ENCODE assay signal across 9 cellular contexts in genomic region chr17:81902023-81902652, GRCh38. TPM values are rescaled to one million over a fixed set of nuclear protein-coding genes. Genes with fewer than 3 reads are reported as not detected.
DNase-seq lines count a peak whose midpoint lies in the region; ATAC-seq, FAIRE-seq and TF ChIP-seq lines count a peak whose summit lies in the region.
"Had no signal": no experiment of that assay in that cellular context is flagged by ENCODE, and none has a peak within 500 bp of the region (broad histone marks: within the 10 kb centered on the region; RNA-seq: fewer than 3 reads in every experiment).

NPB (plus strand) TSS chr17:81902238; CDS start chr17:81902278, 40 bp downstream.

- CTCF ChIA-PET in K562 (lab: Yijun Ruan, JAX; ENCODE audit: low intra/inter-chr PET ratio): no interaction called here

- no peak for FAIRE-seq in K562 (lab: Jason Lieb, UNC)

- TF ChIP-seq EP300 in K562 (IDR thresholded peaks at IDR 0.05; ENCODE audit: low read length) (no peak), tibial nerve (IDR thresholded peaks at IDR 0.05) (no peak)

- H3K79me2 ChIP-seq in K562 (ENCODE audit: control insufficient read depth, insufficient read depth, low read length): no peaks in the 10 kb centered on the region

- H4K20me1 ChIP-seq in K562 (replicated peaks; ENCODE audit: control insufficient read depth, insufficient read depth, low read length): peaks cover 9% of the 10 kb centered on the region; the same call in 1 of the 2 replicates

- H3K27ac Mint-ChIP-seq in activated CD4-positive, alpha-beta T cell treated with anti-CD3 and anti-CD28 coated beads, Interleukin-2, amount 10 ng/mL, durations not matched to agents 24 days and 14 days: no peak within 1 kb of the TSS

- peak within 1 kb of the TSS; percentile 51 for H3K4me2 ChIP-seq in K562 (ENCODE audit: insufficient read depth, low read length)

- ATAC-seq in K562: peak; percentile 86
- peak; percentile 62 for ATAC-seq in left lobe of liver
- ATAC-seq in GM18517 (IDR thresholded peaks at IDR 0.05; ENCODE audit: unreplicated experiment): no peak
- no peak for ATAC-seq in GM19324 (IDR thresholded peaks at IDR 0.05; ENCODE audit: low FRiP score, unreplicated experiment)
- ATAC-seq in HG03139 (IDR thresholded peaks at IDR 0.05; ENCODE audit: unreplicated experiment): no peak

- H3K4me3 ChIP-seq in K562 (peak within 1 kb of the TSS; percentile 32; the same call in 1 of the 2 replicates), tibial nerve (peak within 1 kb of the TSS; percentile 15 to 51 (median 20))

- in situ Hi-C loops in K562 (cut with MboI): no loop called here

- H3K9me1 ChIP-seq in K562 (ENCODE audit: control insufficient read depth, insufficient read depth, low read length): no peaks in the 10 kb centered on the region

- intact Hi-C loops in activated CD4-positive, alpha-beta T cell treated with anti-CD3 and anti-CD28 coated beads, Interleukin-2, amount 10 ng/mL, durations not matched to agents 24 days and 14 days (cut with micrococcal nuclease): no loop called here
- intact Hi-C loops in K562 (cut with micrococcal nuclease): no loop called here

- H3K9me3 ChIP-seq in K562 (replicated peaks; ENCODE audit: control insufficient read depth, insufficient read depth, low read depth, low read length) (no peaks in the 10 kb centered on the region), tibial nerve (no peaks in the 10 kb centered on the region)

- POLR2A ChIA-PET in K562 (lab: Yijun Ruan, JAX): interaction anchor here (0.6 to 1.7 kb wide), 8 partner anchors 9 to 251 kb away, joined by 3 to 10 read pairs (median 4); partner anchors contain the start of genes ANAPC11 and PCYT2

- peaks cover 2% of the 10 kb centered on the region for H3K4me1 Mint-ChIP-seq in activated CD4-positive, alpha-beta T cell treated with anti-CD3 and anti-CD28 coated beads, Interleukin-2, amount 10 ng/mL, durations not matched to agents 24 days and 14 days

- H3K36me3 Mint-ChIP-seq in activated CD4-positive, alpha-beta T cell treated with anti-CD3 and anti-CD28 coated beads, Interleukin-2, amount 10 ng/mL, durations not matched to agents 24 days and 14 days (ENCODE audit: low read depth): peaks cover 20% of the 10 kb centered on the region

- H3K4me1 ChIP-seq in K562 (replicated peaks in 1 of 2; ENCODE audit: control insufficient read depth in 2 of 2, insufficient read depth in 2 of 2, low read length in 2 of 2) (peaks cover 10 to 84% of the 10 kb centered on the region in 2 experiments), tibial nerve (peaks cover 0 to 18% (median 9%) of the 10 kb centered on the region in 4 donors)

- peaks cover 74% of the 10 kb centered on the region; the same call in 2 of the 3 replicates for H3K36me3 ChIP-seq in K562 (ENCODE audit: control insufficient read depth, insufficient read depth, low read length)
- peaks cover 2 to 78% (median 4%) of the 10 kb centered on the region in 3 donors for H3K36me3 ChIP-seq in tibial nerve

- TF ChIP-seq POLR2A in K562 (conservative IDR thresholded peaks at IDR 0.05) (no peak), tibial nerve (IDR thresholded peaks at IDR 0.05) (no peak)

- no TSS peak for BruUV-seq in K562 (replicated peaks; lab: Mats Ljungman, UMichigan)

- peak within 1 kb of the TSS; percentile 3 for H3K4me3 Mint-ChIP-seq in activated CD4-positive, alpha-beta T cell treated with anti-CD3 and anti-CD28 coated beads, Interleukin-2, amount 10 ng/mL, durations not matched to agents 24 days and 14 days

- no peak for TF ChIP-seq CTCF in K562 (IDR thresholded peaks at IDR 0.05 in 2 of 3, conservative IDR thresholded peaks at IDR 0.05 in 1 of 3; ENCODE audit: insufficient read depth in 2 of 3, low read depth in 1 of 3, low read length in 3 of 3)
- TF ChIP-seq CTCF in tibial nerve (IDR thresholded peaks at IDR 0.05): no peak

- H2AFZ ChIP-seq in K562 (ENCODE audit: low read depth, low read length): no peak within 1 kb of the TSS

- peak within 1 kb of the TSS; percentile 27; the same call in 1 of the 3 replicates for H3K27ac ChIP-seq in K562 (ENCODE audit: extremely low read depth, low read depth, low read length)
- H3K27ac ChIP-seq in tibial nerve: peak within 1 kb of the TSS in 2 of 4 donors; percentile 17 to 72

- no peak for DNase-seq in activated CD4-positive, alpha-beta T cell treated with anti-CD3 and anti-CD28 coated beads, Interleukin-2, amount 10 ng/mL, durations not matched to agents 24 days and 14 days
- DNase-seq in activated CD4-positive, alpha-beta T cell treated with anti-CD3 and anti-CD28 coated beads for 1 hour: no peak
- peak; percentile 65 to 73 (median 68) for DNase-seq in K562 (ENCODE audit: extremely low read depth in 1 of 4, low spot score in 3 of 4)
- peak; percentile 59 for DNase-seq in left lobe of liver (ENCODE audit: low spot score)
- no peak for DNase-seq in tibial nerve (ENCODE audit: low spot score in 2 of 2)

- under 1% methylated on average over 26 of the region's 79 CpGs for WGBS in K562 (ENCODE audit: insufficient coverage, low coverage, missing lambda C conversion rate)
- 1% methylated on average over 30 of the region's 79 CpGs; no CpG with 5 or more reads in 1 of the 2 donors for WGBS in tibial nerve, 2 donors

- peak within 1 kb of the TSS in 1 of 2 experiments; percentile 89; a peak in 3 of 4 replicates for H3K9ac ChIP-seq in K562 (ENCODE audit: insufficient read depth in 1 of 2, low read depth in 2 of 2, low read length in 2 of 2)

- H3K27me3 ChIP-seq in K562 (ENCODE audit: control insufficient read depth in 2 of 2, insufficient read depth in 2 of 2, low read length in 2 of 2) (no peaks in the 10 kb centered on the region), tibial nerve (peaks cover 0 to 8% of the 10 kb centered on the region in 2 donors)

- TF ChIP-seq RAD21 in K562 (CRISPR knock-in tag; conservative IDR thresholded peaks at IDR 0.05 in 1 of 2, IDR thresholded peaks at IDR 0.05 in 1 of 2): no peak

- peaks cover 7% of the 10 kb centered on the region for H3K27me3 Mint-ChIP-seq in activated CD4-positive, alpha-beta T cell treated with anti-CD3 and anti-CD28 coated beads, Interleukin-2, amount 10 ng/mL, durations not matched to agents 24 days and 14 days

- no peaks in the 10 kb centered on the region for H3K9me3 Mint-ChIP-seq in activated CD4-positive, alpha-beta T cell treated with anti-CD3 and anti-CD28 coated beads, Interleukin-2, amount 10 ng/mL, durations not matched to agents 24 days and 14 days
- H3K9me3 Mint-ChIP-seq: IgD-negative memory B cell had no signal

TF ChIP-seq in K562, 482 proteins besides CTCF, POLR2A, EP300 and RAD21 (continues in another document):
- TF ChIP-seq ZNF445 (CRISPR knock-in tag; IDR thresholded peaks at IDR 0.05; ENCODE audit: low read depth) (no peak), ZC3H4 (CRISPR knock-in tag; IDR thresholded peaks at IDR 0.05; ENCODE audit: borderline replicate concordance) (0 out of 2 replicates have a peak, but pooled peaks have one; percentile 39), VEZF1 (CRISPR knock-in tag; IDR thresholded peaks at IDR 0.05) (peak; percentile 75), NCOA1 (IDR thresholded peaks at IDR 0.05; ENCODE audit: low read depth) (no peak), ZBTB8A (IDR thresholded peaks at IDR 0.05; ENCODE audit: partially characterized antibody) (no peak), HNRNPL (IDR thresholded peaks at IDR 0.05; ENCODE audit: low read depth, low read length) (0 out of 2 replicates have a peak, but pooled peaks have one; percentile 29), SETDB1 (IDR thresholded peaks at IDR 0.05; ENCODE audit: low read length) (no peak), SMAD4 (CRISPR knock-in tag; conservative IDR thresholded peaks at IDR 0.05) (peak; percentile 50; the same call in 1 of the 2 replicates)

RNA-seq across cellular contexts. Expression of gene NPB, which starts in this region (rescaled TPM):
- total RNA-seq in activated CD4-positive, alpha-beta T cell treated with anti-CD3 and anti-CD28 coated beads, Interleukin-2, amount 10 ng/mL, durations not matched to agents 24 days and 14 days: 0.30 and 0.40 TPM in 2 replicates
- 0.86 and 1.5 TPM in 2 replicates for total RNA-seq in K562 (2011; cell fraction: chromatin; rRNA removed; ENCODE audit: low replicate concordance)
- 1.3 TPM in 2 replicates for total RNA-seq in K562 (2011; cell fraction: nucleolus; rRNA removed)
- total RNA-seq in K562 (2011; cell fraction: nucleoplasm; rRNA removed): 1.2 and 1.4 TPM in 2 replicates
- total RNA-seq in K562 (2014; rRNA removed) (0.14 and 0.57 TPM in 2 replicates), K562 (2014; rRNA removed; fragmentation: Illumina TruSeq; extraction: Trizol) (0.07 TPM in 1 of 2 replicates, not detected in the other), K562 (2015; rRNA removed; fragmentation: Illumina TruSeq; extraction: Trizol) (0.07 and 0.30 TPM in 2 replicates), K562 (2021) (0.53 and 0.65 TPM in 2 replicates), left lobe of liver (0.13 TPM), tibial nerve (1 to 10 TPM in 3 of 4 donors, not detected in 1; 4.2 to 8.7 (median 5.4) TPM)
- polyA plus RNA-seq in K562 (2011; rRNA removed) (0.03 and 0.07 TPM in 2 replicates), K562 (2014; fragmentation: Illumina TruSeq; extraction: Trizol) (0.07 TPM in 1 of 2 replicates, not detected in the other), K562 (2014; fragmentation: Nextera tagmentation; extraction: Ambion mirVana) (under 1 TPM; 0.43 to 0.61 TPM), K562 (2014; rRNA removed) (0.07 TPM in 1 of 2 replicates, not detected in the other)
- 0.06 and 0.88 TPM in 2 replicates for polyA plus RNA-seq in K562 (2011; cell fraction: cytosol; rRNA removed)
- polyA plus RNA-seq in K562 (2011; cell fraction: nucleus; rRNA removed): 0.26 TPM in 1 of 2 replicates, not detected in the other
- polyA plus RNA-seq in K562 (2012): 0.52 TPM in 1 of 2 replicates, not detected in the other
- 0.21 TPM in 2 replicates for polyA minus RNA-seq in K562 (2011; rRNA and poly(A)+ RNA removed)
- not detected in 2 replicates for polyA minus RNA-seq in K562 (2011; cell fraction: cytosol; rRNA and poly(A)+ RNA removed)
- 0.40 and 0.78 TPM in 2 replicates for polyA minus RNA-seq in K562 (2011; cell fraction: nucleus; rRNA and poly(A)+ RNA removed)
- polyA plus RNA-seq: IgD-negative memory B cell had no signal

Comparison
In these comparisons a context has a peak if more than half of its experiments do, and no peak if none do; other contexts are left out.
1. Peak in DNase-seq and ATAC-seq in left lobe of liver; RNA of the gene not detected or under 1 TPM.
2. DNase-seq: peak in K562 (4 of 4); none in activated CD4-positive, alpha-beta T cell treated with anti-CD3 and anti-CD28 coated beads, Interleukin-2, amount 10 ng/mL, durations not matched to agents 24 days and 14 days (single experiment), activated CD4-positive, alpha-beta T cell treated with anti-CD3 and anti-CD28 coated beads for 1 hour (single experiment) and tibial nerve (0 of 2).